In the genomic region with DNA sequence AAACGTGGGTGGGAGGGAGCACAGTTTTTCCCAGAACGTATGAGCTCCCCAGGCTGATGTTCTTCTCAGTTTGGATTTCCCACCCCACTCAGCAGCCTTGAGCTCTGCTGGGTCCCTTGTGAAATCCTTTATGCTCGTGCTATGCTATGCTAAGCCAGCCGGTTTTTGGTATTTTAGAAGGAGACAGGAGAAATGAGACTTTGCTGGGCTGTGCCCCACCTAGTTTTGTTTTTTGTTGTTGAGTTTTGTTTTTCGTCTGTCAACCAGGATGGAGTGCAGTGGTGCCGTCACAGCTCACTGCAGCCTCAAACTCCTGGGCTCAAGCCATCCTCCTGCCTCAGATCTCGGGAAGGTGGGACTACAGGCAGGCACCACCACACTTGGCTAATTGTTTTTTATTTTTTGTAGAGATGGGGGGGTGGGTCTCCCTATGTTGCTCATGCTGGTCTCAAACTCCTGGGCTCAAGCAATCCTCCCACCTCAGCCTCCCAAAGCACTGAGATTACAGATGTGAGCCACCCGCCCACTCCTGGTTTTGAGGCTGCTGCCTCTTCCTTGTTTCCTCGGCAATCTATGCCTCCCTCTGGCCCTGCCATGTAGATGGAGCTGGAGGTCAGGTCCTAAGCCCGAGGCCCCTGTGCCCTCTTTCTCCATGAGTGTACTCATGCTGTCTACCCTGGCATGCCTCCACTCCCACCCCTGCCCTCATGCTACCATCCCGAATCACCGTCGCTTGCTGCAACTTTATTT, we compare ENCODE assay signal across 10 cellular contexts. TPM values are rescaled to one million over a fixed set of nuclear protein-coding genes. Genes with fewer than 3 reads are reported as not detected.
DNase-seq lines count a peak whose midpoint lies in the region; ATAC-seq lines count a peak whose summit lies in the region.
"Had no signal": no experiment of that assay in that cellular context is flagged by ENCODE, and none has a peak within 500 bp of the region (broad histone marks: within the 10 kb centered on the region; RNA-seq: fewer than 3 reads in every experiment).

No MANE protein-coding gene starts in this region.

- CTCF ChIA-PET in activated CD4-positive, alpha-beta T cell treated with anti-CD3 and anti-CD28 coated beads for 36 hours (lab: Charles Lee): interaction anchor here (1.2 to 2.7 kb wide), 3 partner anchors 11 to 114 kb away, joined by 3 to 10 read pairs (median 4); no protein-coding TSS in a partner anchor

- peaks cover 2% of the 10 kb centered on the region for H3K9me3 Mint-ChIP-seq in activated CD4-positive, alpha-beta T cell treated with anti-CD3 and anti-CD28 coated beads for 36 hours (ENCODE audit: low read depth)
- no peaks in the 10 kb centered on the region for H3K9me3 Mint-ChIP-seq in activated T-helper 17 cell treated with anti-CD3 and anti-CD28 coated beads, Interleukin-2, amount 50 U/mL, for 72 hours

- H3K27ac Mint-ChIP-seq in activated CD4-positive, alpha-beta T cell treated with anti-CD3 and anti-CD28 coated beads for 36 hours: peak overlapping the region; percentile 20
- peak overlapping the region; percentile 62 for H3K27ac Mint-ChIP-seq in activated T-helper 17 cell treated with anti-CD3 and anti-CD28 coated beads, Interleukin-2, amount 50 U/mL, for 72 hours

- H3K36me3 Mint-ChIP-seq in activated CD4-positive, alpha-beta T cell treated with anti-CD3 and anti-CD28 coated beads for 36 hours (ENCODE audit: low read depth): no peaks in the 10 kb centered on the region
- H3K36me3 Mint-ChIP-seq in activated T-helper 17 cell treated with anti-CD3 and anti-CD28 coated beads, Interleukin-2, amount 50 U/mL, for 72 hours (ENCODE audit: low read depth): no peaks in the 10 kb centered on the region

- no peak for ATAC-seq in activated CD4-positive, alpha-beta T cell treated with anti-CD3 and anti-CD28 coated beads for 36 hours
- ATAC-seq in GM21723 (IDR thresholded peaks at IDR 0.05; ENCODE audit: unreplicated experiment) (peak; percentile 64), sciatic nerve (peak; percentile 21)
- ATAC-seq in activated T-helper 17 cell treated with anti-CD3 and anti-CD28 coated beads, Interleukin-2, amount 50 U/mL, for 72 hours (replicated peaks): peak; percentile 43
- ATAC-seq: A549 had no signal

- intact Hi-C loops in activated CD4-positive, alpha-beta T cell treated with anti-CD3 and anti-CD28 coated beads for 36 hours (cut with DNase I, micrococcal nuclease): no loop called here
- intact Hi-C loops in sciatic nerve (cut with DNase I): no loop called here

- no peak overlapping the region for H3K4me3 Mint-ChIP-seq in activated CD4-positive, alpha-beta T cell treated with anti-CD3 and anti-CD28 coated beads for 36 hours
- H3K4me3 Mint-ChIP-seq in activated T-helper 17 cell treated with anti-CD3 and anti-CD28 coated beads, Interleukin-2, amount 50 U/mL, for 72 hours: peak overlapping the region; percentile 68

- H3K27me3 Mint-ChIP-seq in activated CD4-positive, alpha-beta T cell treated with anti-CD3 and anti-CD28 coated beads for 36 hours: no peaks in the 10 kb centered on the region
- no peaks in the 10 kb centered on the region for H3K27me3 Mint-ChIP-seq in activated T-helper 17 cell treated with anti-CD3 and anti-CD28 coated beads, Interleukin-2, amount 50 U/mL, for 72 hours

- H3K4me1 Mint-ChIP-seq in activated CD4-positive, alpha-beta T cell treated with anti-CD3 and anti-CD28 coated beads for 36 hours: peaks cover 34% of the 10 kb centered on the region
- H3K4me1 Mint-ChIP-seq in activated T-helper 17 cell treated with anti-CD3 and anti-CD28 coated beads, Interleukin-2, amount 50 U/mL, for 72 hours: peaks cover 19% of the 10 kb centered on the region

- POLR2A ChIA-PET in activated CD4-positive, alpha-beta T cell treated with anti-CD3 and anti-CD28 coated beads for 36 hours (lab: Charles Lee): no interaction called here

- peak; percentile 10 for DNase-seq in activated CD4-positive, alpha-beta T cell treated with anti-CD3 and anti-CD28 coated beads for 36 hours
- no peak for DNase-seq in activated CD4-positive, alpha-beta T cell treated with anti-CD3 and anti-CD28 coated beads for 48 hours
- DNase-seq in sciatic nerve (ENCODE audit: low spot score): no peak
- DNase-seq in DMS114 treated with DMSO at 0.1 percent for 48 hours (lab: John Stamatoyannopoulos, UW; ENCODE audit: unreplicated experiment): no peak
- no peak for DNase-seq in COLO668 (lab: John Stamatoyannopoulos, UW; ENCODE audit: unreplicated experiment)
- DNase-seq in NCI-H510A treated with DMSO at 0.1 percent for 48 hours (lab: John Stamatoyannopoulos, UW): no peak
- DNase-seq: SJCRH30 had no signal

RNA-seq across cellular contexts. Expression of a gene that starts 17.5 kb away (rescaled TPM):
- total RNA-seq in activated CD4-positive, alpha-beta T cell treated with anti-CD3 and anti-CD28 coated beads for 36 hours: 10 to 100 TPM; 49.4 to 67.5 TPM
- 10 to 100 TPM; 79.7 to 99.0 TPM for total RNA-seq in activated T-helper 17 cell treated with anti-CD3 and anti-CD28 coated beads, Interleukin-2, amount 50 U/mL, for 72 hours
- total RNA-seq in sciatic nerve: 46.0 TPM
